Comparison of ENCODE assay signal across 20 cellular contexts in the genomic region with DNA sequence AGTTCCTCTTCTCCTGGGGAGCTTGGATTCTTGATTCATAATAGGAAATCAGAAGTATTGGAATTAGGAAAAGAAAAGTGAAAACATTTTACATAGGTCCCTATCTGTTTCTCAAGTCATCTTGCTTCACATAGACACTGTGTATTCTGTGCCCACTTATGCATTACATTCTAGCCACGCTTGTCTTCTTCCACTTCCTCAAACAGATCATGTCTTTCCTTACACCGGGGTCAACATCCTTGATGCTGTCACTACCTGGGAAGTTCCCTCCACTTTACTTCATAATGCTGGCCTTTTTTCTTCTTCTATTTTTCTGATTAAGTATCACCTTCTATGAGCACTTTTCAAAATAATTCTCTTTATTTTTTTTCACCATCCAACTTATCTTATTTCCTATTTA.
DNase-seq lines count a peak whose midpoint lies in the region; ATAC-seq, FAIRE-seq and TF ChIP-seq lines count a peak whose summit lies in the region.
"Had no signal": no experiment of that assay in that cellular context is flagged by ENCODE, and none has a peak within 500 bp of the region (broad histone marks: within the 10 kb centered on the region; RNA-seq: fewer than 3 reads in every experiment).

No MANE protein-coding gene starts in this region.

- peak overlapping the region; percentile 9 for H3K27ac ChIP-seq in OCI-LY1 (ENCODE audit: low read depth, low read length, poor library complexity, severe bottlenecking)
- H3K27ac ChIP-seq: GM23248, HL-60, KMS-11 had no signal

- ATAC-seq in HG02642 (IDR thresholded peaks at IDR 0.05; ENCODE audit: poor library complexity, unreplicated experiment) (peak; percentile 37), GM18498 (IDR thresholded peaks at IDR 0.05; ENCODE audit: unreplicated experiment) (no peak)

- no peak overlapping the region for H3K9ac ChIP-seq in OCI-LY1 (ENCODE audit: low read length)
- H3K9ac ChIP-seq: GM23248, KMS-11 had no signal

- TF ChIP-seq POLR2A in GM12891 (IDR thresholded peaks at IDR 0.05; ENCODE audit: low read depth, low read length): no peak

- no peaks in the 10 kb centered on the region for H3K36me3 ChIP-seq in OCI-LY1 (ENCODE audit: insufficient read depth, low read length)
- H3K36me3 ChIP-seq: BE2C, HAP-1 had no signal

- H3K4me2 ChIP-seq in OCI-LY1 (ENCODE audit: low read length): no peak overlapping the region
- H3K4me2 ChIP-seq: KMS-11 had no signal

- FAIRE-seq in GM12891 (lab: Jason Lieb, UNC): peak; percentile 61
- FAIRE-seq: A204.1, D721Med, G401.6, GM19239 had no signal

- no peaks in the 10 kb centered on the region for H4K20me1 ChIP-seq in OCI-LY1 (ENCODE audit: insufficient read depth, low read length)

- H3K79me2 ChIP-seq in OCI-LY1 (ENCODE audit: insufficient read depth, low read length): no peaks in the 10 kb centered on the region

- no peaks in the 10 kb centered on the region for H3K27me3 ChIP-seq in OCI-LY1 (ENCODE audit: insufficient read depth, low read length)
- H3K27me3 ChIP-seq: BE2C had no signal

- H3F3A ChIP-seq in OCI-LY1 (ENCODE audit: insufficient read depth, low read length): no peaks in the 10 kb centered on the region

- no peaks in the 10 kb centered on the region for H3K9me3 ChIP-seq in OCI-LY1 (ENCODE audit: low read length)
- H3K9me3 ChIP-seq: BE2C, Caco-2, HAP-1 had no signal

- TF ChIP-seq CTCF in OCI-LY1 (IDR thresholded peaks at IDR 0.05; ENCODE audit: low read length): no peak

- no peaks in the 10 kb centered on the region for H3K9me2 ChIP-seq in OCI-LY1 (ENCODE audit: low read depth, low read length)

- DNase-seq in GM12891 (ENCODE audit: insufficient read length, low spot score) (no peak), NCI-H1417 treated with DMSO at 0.1 percent for 48 hours (lab: John Stamatoyannopoulos, UW) (no peak), kidney tubule cell (ENCODE audit: low spot score) (no peak), activated gamma-delta T cell treated with Interleukin-2 at 50 U/mL for 16 hours (no peak)
- DNase-seq: ACHN; BE2C; C1 segment of cervical spinal cord; Caco-2; CD4-positive, CD25-positive, alpha-beta regulatory T cell; GM23248 had no signal

- no peak overlapping the region for H3K4me3 ChIP-seq in OCI-LY1 (ENCODE audit: low read depth, low read length, poor library complexity, severe bottlenecking)
- H3K4me3 ChIP-seq: GM23248, HAP-1 had no signal

- peaks cover 49% of the 10 kb centered on the region for H3K4me1 ChIP-seq in OCI-LY1 (ENCODE audit: insufficient read depth, low read length, severe bottlenecking)
- H3K4me1 ChIP-seq: Caco-2, HAP-1 had no signal

- H2AFZ ChIP-seq in OCI-LY1 (ENCODE audit: low read length): no peak overlapping the region
- H2AFZ ChIP-seq: GM23248 had no signal

TF ChIP-seq in GM12891, 5 proteins besides CTCF, POLR2A, EP300 and RAD21:
- TF ChIP-seq TAF1 (IDR thresholded peaks at IDR 0.05; ENCODE audit: low read depth, low read length) (no peak), SPI1 (IDR thresholded peaks at IDR 0.05; ENCODE audit: low read depth, low read length) (peak; percentile 92), POU2F2 (IDR thresholded peaks at IDR 0.05; ENCODE audit: low read depth, low read length) (no peak), PAX5 (IDR thresholded peaks at IDR 0.05; ENCODE audit: insufficient read depth, low read length, severe bottlenecking) (no peak)
TF ChIP-seq in GM12891: peak in this region for 1.
